Comparison of ENCODE assay signal across 1 cellular context in the genomic region with DNA sequence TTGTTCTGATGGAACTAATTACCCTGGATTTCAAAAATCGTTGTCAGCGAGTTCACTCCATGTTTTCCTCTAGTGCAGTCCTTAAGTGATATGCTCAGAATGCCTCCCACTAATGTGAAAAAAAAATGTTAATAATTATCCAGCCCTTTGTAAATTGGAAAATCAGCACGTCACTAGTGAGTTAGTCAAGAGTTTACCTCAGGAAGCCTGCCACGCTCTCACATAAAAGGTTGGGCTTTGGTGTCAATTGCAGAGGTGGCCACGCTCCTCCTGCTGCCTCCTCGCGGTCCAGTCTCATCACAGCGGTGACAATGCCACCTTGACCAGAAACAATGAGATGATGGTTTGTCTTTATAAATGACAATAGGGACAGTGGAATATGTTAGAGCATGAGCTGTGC.
TF ChIP-seq lines count a peak whose summit lies in the region.

No MANE protein-coding gene starts in this region.

TF ChIP-seq in IMR-90, 13 proteins besides CTCF, POLR2A, EP300 and RAD21 (continued from another document):
- TF ChIP-seq NFE2L2 (IDR thresholded peaks at IDR 0.05; ENCODE audit: low read depth, low read length) (no peak), MAZ (IDR thresholded peaks at IDR 0.05; ENCODE audit: borderline replicate concordance, low read depth, low read length) (no peak), CEBPB (IDR thresholded peaks at IDR 0.05; ENCODE audit: low read depth, low read length) (no peak)
TF ChIP-seq in IMR-90: peak in this region for 0.
